Comparison of ENCODE assay signal across 19 cellular contexts in the genomic region with DNA sequence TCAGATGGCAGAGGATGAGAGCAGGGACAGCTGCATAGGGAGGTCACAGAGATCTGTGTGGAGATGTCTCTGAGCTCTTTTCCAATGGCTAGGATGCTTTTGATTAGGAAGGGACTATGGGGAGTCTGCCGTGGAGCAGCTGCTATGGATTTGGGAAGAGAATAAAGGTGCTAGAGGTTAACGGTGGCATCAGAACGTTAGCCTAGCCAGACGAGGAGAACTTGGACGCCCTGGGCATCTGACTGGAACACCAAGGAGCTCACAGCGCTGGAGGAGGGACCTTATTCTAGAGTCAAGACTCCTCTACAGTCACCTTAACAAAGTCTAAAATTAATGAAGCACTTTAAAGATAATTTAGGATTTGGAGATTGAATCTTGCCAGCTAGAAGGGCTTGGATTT.
A peak's percentile ranks its signal among the peaks of the same experiment; 100 is the strongest.
DNase-seq lines count a peak whose midpoint lies in the region; ATAC-seq and TF ChIP-seq lines count a peak whose summit lies in the region.
"Had no signal": no experiment of that assay in that cellular context is flagged by ENCODE, and none has a peak within 500 bp of the region (broad histone marks: within the 10 kb centered on the region; RNA-seq: fewer than 3 reads in every experiment).

No MANE protein-coding gene starts in this region.

- no peak for ATAC-seq in GM21367 (IDR thresholded peaks at IDR 0.05; ENCODE audit: unreplicated experiment)
- ATAC-seq: CD8-positive, alpha-beta T cell; GM23338; HCT116 had no signal

- no peak overlapping the region for H3K27ac Mint-ChIP-seq in activated CD4-positive, alpha-beta T cell treated with anti-CD3 and anti-CD28 coated beads, Interleukin-2, amount 10 ng/mL, durations not matched to agents 24 days and 14 days
- H3K27ac Mint-ChIP-seq in glutamatergic neuron (ENCODE audit: unreplicated experiment) (peak overlapping the region; percentile 13), osteocyte (ENCODE audit: unreplicated experiment) (no peak overlapping the region)
- H3K27ac Mint-ChIP-seq: B cell; CD4-positive, CD25-positive, alpha-beta regulatory T cell; CD8-positive, alpha-beta T cell; GM23338 had no signal

- H3K36me3 Mint-ChIP-seq in activated CD4-positive, alpha-beta T cell treated with anti-CD3 and anti-CD28 coated beads, Interleukin-2, amount 10 ng/mL, durations not matched to agents 24 days and 14 days (ENCODE audit: low read depth): no peaks in the 10 kb centered on the region
- no peaks in the 10 kb centered on the region for H3K36me3 Mint-ChIP-seq in glutamatergic neuron (ENCODE audit: unreplicated experiment)
- no peaks in the 10 kb centered on the region for H3K36me3 Mint-ChIP-seq in osteocyte (ENCODE audit: unreplicated experiment)
- H3K36me3 Mint-ChIP-seq: CD4-positive, CD25-positive, alpha-beta regulatory T cell; CD8-positive, alpha-beta T cell had no signal

- no peaks in the 10 kb centered on the region for H3K9me3 Mint-ChIP-seq in activated CD4-positive, alpha-beta T cell treated with anti-CD3 and anti-CD28 coated beads, Interleukin-2, amount 10 ng/mL, durations not matched to agents 24 days and 14 days
- H3K9me3 Mint-ChIP-seq in glutamatergic neuron (ENCODE audit: unreplicated experiment): peaks cover 2% of the 10 kb centered on the region
- no peaks in the 10 kb centered on the region for H3K9me3 Mint-ChIP-seq in osteocyte (ENCODE audit: unreplicated experiment)
- H3K9me3 Mint-ChIP-seq: CD4-positive, CD25-positive, alpha-beta regulatory T cell; CD8-positive, alpha-beta T cell; GM23338; H9 had no signal

- TF ChIP-seq CTCF in coronary artery (IDR thresholded peaks at IDR 0.05) (no peak), glutamatergic neuron (IDR thresholded peaks at IDR 0.05; ENCODE audit: partially characterized antibody, unreplicated experiment) (no peak), osteocyte (IDR thresholded peaks at IDR 0.05) (no peak)

- intact Hi-C loops in activated CD4-positive, alpha-beta T cell treated with anti-CD3 and anti-CD28 coated beads, Interleukin-2, amount 10 ng/mL, durations not matched to agents 24 days and 14 days (cut with micrococcal nuclease): no loop called here

- no peaks in the 10 kb centered on the region for H3K4me1 Mint-ChIP-seq in activated CD4-positive, alpha-beta T cell treated with anti-CD3 and anti-CD28 coated beads, Interleukin-2, amount 10 ng/mL, durations not matched to agents 24 days and 14 days
- H3K4me1 Mint-ChIP-seq in glutamatergic neuron (ENCODE audit: low read depth, unreplicated experiment) (peaks cover 12% of the 10 kb centered on the region), osteocyte (ENCODE audit: unreplicated experiment) (no peaks in the 10 kb centered on the region)
- H3K4me1 Mint-ChIP-seq: B cell; CD4-positive, CD25-positive, alpha-beta regulatory T cell had no signal

- no peaks in the 10 kb centered on the region for H3K27me3 Mint-ChIP-seq in activated CD4-positive, alpha-beta T cell treated with anti-CD3 and anti-CD28 coated beads, Interleukin-2, amount 10 ng/mL, durations not matched to agents 24 days and 14 days
- H3K27me3 Mint-ChIP-seq in glutamatergic neuron (ENCODE audit: unreplicated experiment) (peaks cover 4% of the 10 kb centered on the region), osteocyte (ENCODE audit: unreplicated experiment) (peaks cover 5% of the 10 kb centered on the region)
- H3K27me3 Mint-ChIP-seq: B cell had no signal

- peak; percentile 34 for DNase-seq in activated CD4-positive, alpha-beta T cell treated with anti-CD3 and anti-CD28 coated beads, Interleukin-2, amount 10 ng/mL, durations not matched to agents 24 days and 14 days
- DNase-seq in activated CD4-positive, alpha-beta T cell treated with anti-CD3 and anti-CD28 coated beads, Interleukin-2, amount 50 U/mL, for 48 hours: no peak
- DNase-seq in coronary artery (ENCODE audit: low spot score) (peak; percentile 17), glutamatergic neuron (no peak), osteocyte (ENCODE audit: extremely low spot score, unreplicated experiment) (peak; percentile 46), NCI-H2107 (lab: John Stamatoyannopoulos, UW) (no peak), RKO (ENCODE audit: low spot score) (no peak)
- DNase-seq: CD4-positive, CD25-positive, alpha-beta regulatory T cell; CD8-positive, alpha-beta T cell; DMS153; DND-41; H9 had no signal

- H3K27ac ChIP-seq in coronary artery: no peak overlapping the region
- H3K27ac ChIP-seq: 22Rv1, BLaER1, C4-2B had no signal

- H3K4me3 Mint-ChIP-seq in activated CD4-positive, alpha-beta T cell treated with anti-CD3 and anti-CD28 coated beads, Interleukin-2, amount 10 ng/mL, durations not matched to agents 24 days and 14 days: no peak overlapping the region
- H3K4me3 Mint-ChIP-seq in glutamatergic neuron (ENCODE audit: unreplicated experiment): no peak overlapping the region
- no peak overlapping the region for H3K4me3 Mint-ChIP-seq in osteocyte (ENCODE audit: unreplicated experiment)
- H3K4me3 Mint-ChIP-seq: B cell; CD4-positive, CD25-positive, alpha-beta regulatory T cell; CD8-positive, alpha-beta T cell; GM23338; H9 had no signal

- no peak overlapping the region for H3K4me3 ChIP-seq in coronary artery
- H3K4me3 ChIP-seq: BLaER1, GM23338 had no signal

Comparison
In these comparisons a context has a peak if more than half of its experiments do, and no peak if none do; other contexts are left out.
1. DNase-seq: peak in activated CD4-positive, alpha-beta T cell treated with anti-CD3 and anti-CD28 coated beads, Interleukin-2, amount 10 ng/mL, durations not matched to agents 24 days and 14 days (single experiment), coronary artery (single experiment) and osteocyte (single experiment); none in activated CD4-positive, alpha-beta T cell treated with anti-CD3 and anti-CD28 coated beads, Interleukin-2, amount 50 U/mL, for 48 hours (0 of 2), glutamatergic neuron (single experiment), NCI-H2107 (single experiment) and RKO (single experiment).